8 cellular contexts compared by ENCODE assay signal in the genomic region with DNA sequence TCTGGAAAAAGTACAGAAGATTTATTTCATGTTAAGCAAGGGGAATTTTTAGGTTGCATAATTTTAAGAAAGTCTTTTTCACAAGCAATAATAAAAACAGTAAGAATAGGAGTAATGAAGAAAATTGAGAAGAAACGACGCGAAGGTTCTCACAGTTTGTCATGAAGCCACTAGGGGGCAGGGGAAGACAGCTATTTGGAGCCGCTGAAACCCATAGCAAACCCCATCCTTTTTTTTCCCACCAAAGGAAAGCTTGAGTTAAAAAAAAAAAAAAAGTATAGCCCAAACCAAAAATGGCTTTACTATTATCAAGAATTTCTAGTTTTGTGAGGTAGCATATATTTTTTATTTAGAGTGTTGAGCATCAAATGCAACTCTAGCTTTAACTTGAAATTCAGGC.
DNase-seq lines count a peak whose midpoint lies in the region; ATAC-seq, FAIRE-seq and TF ChIP-seq lines count a peak whose summit lies in the region.

No MANE protein-coding gene starts in this region.

- H3K4me3 ChIP-seq in brain microvascular endothelial cell (ENCODE audit: low read depth, low read length) (no peak overlapping the region), kidney (ENCODE audit: low read length in 2 of 2) (no peak overlapping the region)

- H3K27ac ChIP-seq in brain microvascular endothelial cell (no peak overlapping the region), kidney (ENCODE audit: low read depth in 2 of 2, low read length in 2 of 2) (no peak overlapping the region)

- DNase-seq in Right ventricle myocardium inferior (ENCODE audit: missing footprints): peak; percentile 43
- DNase-seq in cardiac septum (ENCODE audit: low spot score): no peak
- peak; percentile 56 for DNase-seq in M059J (ENCODE audit: low read depth)
- DNase-seq in brain microvascular endothelial cell: peak; percentile 54
- DNase-seq in kidney: no peak
- DNase-seq in stimulated activated CD4-positive, alpha-beta T cell treated with anti-CD3 and anti-CD28 coated beads, Interleukin-4, amount 100 ng/mL, for 1 hour: peak; percentile 28

- peaks cover 3% of the 10 kb centered on the region for H3K27me3 ChIP-seq in brain microvascular endothelial cell (replicated peaks)

- TF ChIP-seq CTCF in brain microvascular endothelial cell (IDR thresholded peaks at IDR 0.05; ENCODE audit: low read depth, low read length, missing control alignments) (peak; percentile 84), kidney (IDR thresholded peaks at IDR 0.05; ENCODE audit: borderline replicate concordance, extremely low read depth, insufficient read depth) (peak; percentile 78)

- H3K4me1 ChIP-seq in kidney (ENCODE audit: control insufficient read depth in 1 of 2, insufficient read depth in 1 of 2, low read depth in 1 of 2, low read length in 2 of 2): no peaks in the 10 kb centered on the region

- peak; percentile 93 for FAIRE-seq in kidney (lab: Jason Lieb, UNC)

- intact Hi-C loops in Right ventricle myocardium inferior (cut with DNase I) (loop anchor here (1.0 to 5.0 kb wide), 3 partner anchors 139 to 421 kb away; no protein-coding TSS in a partner anchor), cardiac septum (cut with DNase I) (loop anchor here (1.0 to 2.0 kb wide), 2 partner anchors 306 to 421 kb away; no protein-coding TSS in a partner anchor), kidney (cut with DNase I) (loop anchor here (10.0 kb wide), 2 partner anchors 309 to 419 kb away; no protein-coding TSS in a partner anchor)

- no peaks in the 10 kb centered on the region for H3K36me3 ChIP-seq in brain microvascular endothelial cell (replicated peaks)
- H3K36me3 ChIP-seq in kidney (ENCODE audit: control insufficient read depth in 1 of 2, insufficient read depth in 2 of 2, low read length in 2 of 2): no peaks in the 10 kb centered on the region

- no peaks in the 10 kb centered on the region for H3K9me3 ChIP-seq in kidney (ENCODE audit: control insufficient read depth in 1 of 2, low read length in 2 of 2)

- in situ Hi-C loops in brain microvascular endothelial cell (cut with HindIII; ENCODE audit: low pct_ligation_motif_present, low sequenced_read_pairs): no loop called here

- no peak overlapping the region for H3K9ac ChIP-seq in kidney (ENCODE audit: low read length in 2 of 2)

- no peak for ATAC-seq in Right ventricle myocardium inferior
- peak; percentile 90 for ATAC-seq in SK-N-SH treated with all-trans-retinoic acid at 6 μM for 48 hours
- no peak for ATAC-seq in GM21529 (IDR thresholded peaks at IDR 0.05; ENCODE audit: unreplicated experiment)

TF ChIP-seq in SK-N-SH treated with all-trans-retinoic acid at 6 μM for 48 hours, 23 proteins besides CTCF, POLR2A, EP300 and RAD21:
- no peak for TF ChIP-seq ZNF565 (CRISPR knock-in tag; conservative IDR thresholded peaks at IDR 0.05; ENCODE audit: low read depth)
- no peak for TF ChIP-seq BACH2 (CRISPR knock-in tag; IDR thresholded peaks at IDR 0.05; ENCODE audit: borderline replicate concordance)
- TF ChIP-seq ZFP30 (CRISPR knock-in tag; IDR thresholded peaks at IDR 0.05): no peak
- no peak for TF ChIP-seq ARNTL (CRISPR knock-in tag; IDR thresholded peaks at IDR 0.05; ENCODE audit: borderline replicate concordance, low read depth)
- TF ChIP-seq PPARA (CRISPR knock-in tag; IDR thresholded peaks at IDR 0.05; ENCODE audit: borderline replicate concordance): no peak
- no peak for TF ChIP-seq TCF4 (CRISPR knock-in tag; IDR thresholded peaks at IDR 0.05; ENCODE audit: borderline replicate concordance)

Comparison
In these comparisons a context has a peak if more than half of its experiments do, and no peak if none do; other contexts are left out.
1. DNase-seq: peak in Right ventricle myocardium inferior (single experiment), M059J (single experiment), brain microvascular endothelial cell (single experiment) and stimulated activated CD4-positive, alpha-beta T cell treated with anti-CD3 and anti-CD28 coated beads, Interleukin-4, amount 100 ng/mL, for 1 hour (single experiment); none in cardiac septum (single experiment) and kidney (single experiment).